In the genomic region with DNA sequence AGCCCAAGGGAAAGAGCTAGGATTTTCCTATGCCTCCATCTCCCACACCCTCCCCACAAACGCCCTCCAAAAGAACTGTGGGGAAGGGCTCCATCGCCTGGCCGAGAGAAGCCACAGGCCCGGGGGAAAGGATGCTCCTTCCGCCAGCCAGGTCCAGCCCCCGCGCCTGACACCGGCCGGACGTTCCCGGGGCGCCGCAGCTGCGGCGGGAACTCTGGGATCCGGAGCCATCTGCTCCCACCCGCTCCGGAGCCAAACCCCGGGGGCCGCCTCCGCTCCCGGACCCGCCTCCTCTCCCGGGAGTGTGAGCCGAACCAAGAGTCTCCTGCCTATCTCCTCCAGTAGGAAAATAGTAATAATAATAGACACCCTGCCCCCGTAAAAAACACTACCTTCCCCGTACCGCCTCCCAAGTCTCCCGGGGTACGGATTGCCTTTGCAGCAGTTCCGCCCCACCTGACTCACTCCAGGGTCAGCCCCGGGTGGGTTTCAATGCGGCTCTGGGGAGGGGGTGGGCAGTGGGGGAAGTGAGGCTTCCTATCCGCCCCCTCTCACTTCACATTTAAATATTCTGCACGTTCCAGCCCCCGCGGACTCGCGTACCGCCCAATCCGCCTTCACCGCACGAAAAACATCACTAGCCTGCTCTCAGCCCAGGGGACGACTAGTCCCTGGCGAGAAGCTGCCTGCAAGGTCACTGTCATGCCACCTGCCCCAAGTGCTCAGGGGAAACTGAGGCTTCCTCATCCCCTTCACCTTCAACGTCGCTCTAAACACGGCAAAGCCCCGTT, we compare ENCODE assay signal across 9 cellular contexts. TPM values are rescaled to one million over a fixed set of nuclear protein-coding genes. Genes with fewer than 3 reads are reported as not detected.
A peak's percentile ranks its signal among the peaks of the same experiment; 100 is the strongest.
DNase-seq lines count a peak whose midpoint lies in the region; ATAC-seq and TF ChIP-seq lines count a peak whose summit lies in the region.
"Had no signal": no experiment of that assay in that cellular context is flagged by ENCODE, and none has a peak within 500 bp of the region (broad histone marks: within the 10 kb centered on the region; RNA-seq: fewer than 3 reads in every experiment).

No MANE protein-coding gene starts in this region.

- no peak overlapping the region for H3K4me3 ChIP-seq in lung
- H3K4me3 ChIP-seq: uterus had no signal

- no peaks in the 10 kb centered on the region for H3K9me3 ChIP-seq in lung (ENCODE audit: control insufficient read depth in 2 of 2, insufficient read depth in 1 of 2, low read length in 1 of 2)
- H3K9me3 ChIP-seq: uterus had no signal

- H3K27ac ChIP-seq in lung (ENCODE audit: low read depth in 1 of 2, low read length in 1 of 2), result no peak overlapping the region
- H3K27ac ChIP-seq: uterus had no signal

- WGBS in lung, 2 donors, result 39 to 71% methylated on average over 49 of the region's 49 CpGs

- H3K4me1 ChIP-seq in lung (ENCODE audit: control insufficient read depth in 2 of 2, insufficient read depth in 2 of 2, low read length in 2 of 2), result peaks cover 6% of the 10 kb centered on the region in 2 donors

- DNase-seq in AG20443 (ENCODE audit: low spot score) (peak; percentile 57), T47D (ENCODE audit: low read depth in 1 of 2, low spot score in 1 of 2) (peak; percentile 43 to 61), lung (ENCODE audit: low spot score) (no peak), dermis blood vessel endothelial cell (no peak), RPMI8226 (no peak)
- DNase-seq in NK-92 treated with Interleukin-12 subunit alpha and Interleukin-12 subunit beta, amount 100 ng/mL, for 24 hours (lab: John Stamatoyannopoulos, UW), result no peak

- TF ChIP-seq CTCF in LNCAP (IDR thresholded peaks at IDR 0.05) (peak; percentile 27), lung (IDR thresholded peaks at IDR 0.05; ENCODE audit: control extremely low read depth, extremely low read depth) (no peak)

- no peaks in the 10 kb centered on the region for H3K27me3 ChIP-seq in lung (ENCODE audit: control insufficient read depth, insufficient read depth)

- H3K36me3 ChIP-seq in lung (ENCODE audit: control insufficient read depth in 2 of 2, insufficient read depth in 2 of 2, low read length in 2 of 2), result peaks cover 0 to 1% of the 10 kb centered on the region in 2 donors
- H3K36me3 ChIP-seq: uterus had no signal

- in situ Hi-C loops in T47D (cut with HindIII; ENCODE audit: low pct_unique_long_range_greater_than_20kb, low sequenced_read_pairs), result no loop called here

- ATAC-seq in lung (ENCODE audit: insufficient read depth, low FRiP score) (peak; percentile 14), GM21447 (IDR thresholded peaks at IDR 0.05; ENCODE audit: unreplicated experiment) (no peak)

RNA-seq across cellular contexts. Expression of gene AGAP2, which starts 2.4 kb away (rescaled TPM):
- 1 to 10 TPM; 1.5 to 4.8 TPM for total RNA-seq in lung
- polyA plus RNA-seq in lung, result 1 to 10 TPM; 1.4 to 4.4 TPM
- under 0.01 and 0.19 TPM in 2 replicates for total RNA-seq in dermis blood vessel endothelial cell

RNA-seq across cellular contexts. Expression of gene TSPAN31, which starts 8.7 kb away (rescaled TPM):
- 10 to 100 TPM; 37.4 to 61.1 TPM for total RNA-seq in lung
- 10 to 100 TPM; 32.4 to 54.9 TPM for polyA plus RNA-seq in lung
- total RNA-seq in dermis blood vessel endothelial cell, result 29.7 and 72.0 TPM in 2 replicates

RNA-seq across cellular contexts. Expression of gene CDK4, which starts 16.0 kb away (rescaled TPM):
- 100 to 1,000 TPM in 1 of 2 donors, 10 to 100 TPM in 1; 69.7 to 105 TPM for total RNA-seq in lung
- 100 to 1,000 TPM in 1 of 2 donors, 10 to 100 TPM in 1; 75.1 to 115 TPM for polyA plus RNA-seq in lung
- 147 and 154 TPM in 2 replicates for total RNA-seq in dermis blood vessel endothelial cell

RNA-seq across cellular contexts. Expression of gene MARCHF9, which starts 18.8 kb away (rescaled TPM):
- 10 to 100 TPM; 12.1 to 23.2 TPM for total RNA-seq in lung
- polyA plus RNA-seq in lung, result 10 to 100 TPM; 13.7 to 31.1 TPM
- total RNA-seq in dermis blood vessel endothelial cell, result 3.4 and 4.1 TPM in 2 replicates

RNA-seq across cellular contexts. Expression of gene CYP27B1, which starts 30.7 kb away (rescaled TPM):
- 1 to 10 TPM; 2.9 to 4.3 TPM for total RNA-seq in lung
- 1 to 10 TPM; 1.7 to 5.8 TPM for polyA plus RNA-seq in lung
- 0.17 and 0.47 TPM in 2 replicates for total RNA-seq in dermis blood vessel endothelial cell

Comparison
In these comparisons a context has a peak if more than half of its experiments do, and no peak if none do; other contexts are left out.
1. DNase-seq: peak in AG20443 (single experiment) and T47D (2 of 2); none in lung (single experiment), dermis blood vessel endothelial cell (single experiment), NK-92 treated with Interleukin-12 subunit alpha and Interleukin-12 subunit beta, amount 100 ng/mL, for 24 hours (single experiment) and RPMI8226 (single experiment).